9 cellular contexts compared by ENCODE assay signal in the genomic region with DNA sequence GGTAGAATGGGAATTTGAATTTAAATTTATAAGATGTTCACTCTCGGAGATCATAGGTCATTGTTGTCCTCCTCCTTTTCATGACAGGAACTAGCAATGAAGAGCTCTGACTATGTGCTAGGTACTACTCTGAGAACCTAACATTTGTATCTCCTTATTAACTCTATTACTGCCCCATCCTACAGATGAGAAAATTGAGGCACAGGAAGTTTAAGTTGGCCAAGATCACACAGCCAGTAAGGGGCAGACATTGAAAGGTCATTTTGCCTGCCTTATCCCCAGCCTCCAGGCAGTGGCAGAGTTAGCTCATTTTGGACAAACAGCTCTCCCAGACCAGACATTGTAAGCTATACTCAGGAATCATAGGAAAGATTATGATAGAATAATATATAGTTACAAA. TPM values are rescaled to one million over a fixed set of nuclear protein-coding genes. Genes with fewer than 3 reads are reported as not detected.
DNase-seq lines count a peak whose midpoint lies in the region; ATAC-seq, FAIRE-seq and TF ChIP-seq lines count a peak whose summit lies in the region.
"Had no signal": no experiment of that assay in that cellular context is flagged by ENCODE, and none has a peak within 500 bp of the region (broad histone marks: within the 10 kb centered on the region; RNA-seq: fewer than 3 reads in every experiment).

No MANE protein-coding gene starts in this region.

- TF ChIP-seq CTCF in pancreas (IDR thresholded peaks at IDR 0.05), result no peak

- no peak overlapping the region for H3K27ac ChIP-seq in pancreas
- H3K27ac ChIP-seq: ovary had no signal

- no peak for DNase-seq in T-helper 2 cell treated with Interferon-gamma antibody and Interleukin-4, amounts not matched to agents 5 μg/mL and 100 μg/mL, for 36 hours (ENCODE audit: low spot score)
- DNase-seq in T-helper 2 cell (no peak), NCI-H226 (peak; percentile 33), dermis blood vessel endothelial cell (peak; percentile 33), pancreas (no peak), NCI-H128 (lab: John Stamatoyannopoulos, UW; ENCODE audit: unreplicated experiment) (no peak), NCI-H446 (lab: John Stamatoyannopoulos, UW) (no peak)

- H3K36me3 Mint-ChIP-seq in T-helper 2 cell treated with Interferon-gamma antibody and Interleukin-4, amounts not matched to agents 5 μg/mL and 100 μg/mL, for 36 hours (ENCODE audit: low read depth), result peaks cover 29% of the 10 kb centered on the region

- no peak overlapping the region for H3K4me3 Mint-ChIP-seq in T-helper 2 cell treated with Interferon-gamma antibody and Interleukin-4, amounts not matched to agents 5 μg/mL and 100 μg/mL, for 36 hours

- peak overlapping the region; percentile 35 for H3K27ac Mint-ChIP-seq in T-helper 2 cell treated with Interferon-gamma antibody and Interleukin-4, amounts not matched to agents 5 μg/mL and 100 μg/mL, for 36 hours

- ATAC-seq in pancreas (peak in 3 of 4 donors; percentile 21 to 40 (median 23)), HG03432 (IDR thresholded peaks at IDR 0.05; ENCODE audit: unreplicated experiment) (no peak)

- WGBS in pancreas, 2 donors, result 48 to 52% methylated on average over 1 of the region's 1 CpG

- H3K36me3 ChIP-seq in pancreas, result no peaks in the 10 kb centered on the region
- H3K36me3 ChIP-seq: ovary had no signal

- peaks cover 37% of the 10 kb centered on the region for H3K4me1 Mint-ChIP-seq in T-helper 2 cell treated with Interferon-gamma antibody and Interleukin-4, amounts not matched to agents 5 μg/mL and 100 μg/mL, for 36 hours (ENCODE audit: low read depth)

- no peak for FAIRE-seq in pancreas (lab: Jason Lieb, UNC)

- H3K9me3 Mint-ChIP-seq in T-helper 2 cell treated with Interferon-gamma antibody and Interleukin-4, amounts not matched to agents 5 μg/mL and 100 μg/mL, for 36 hours, result no peaks in the 10 kb centered on the region

- no peaks in the 10 kb centered on the region for H3K9me3 ChIP-seq in pancreas
- H3K9me3 ChIP-seq: ovary had no signal

- intact Hi-C loops in pancreas (cut with DNase I), result no loop called here

- no peaks in the 10 kb centered on the region for H3K4me1 ChIP-seq in pancreas

- no peaks in the 10 kb centered on the region for H3K27me3 Mint-ChIP-seq in T-helper 2 cell treated with Interferon-gamma antibody and Interleukin-4, amounts not matched to agents 5 μg/mL and 100 μg/mL, for 36 hours (ENCODE audit: low read depth)

- H3K4me3 ChIP-seq in pancreas, result no peak overlapping the region
- H3K4me3 ChIP-seq: ovary had no signal

- H3K27me3 ChIP-seq in pancreas, result no peaks in the 10 kb centered on the region
- H3K27me3 ChIP-seq: ovary had no signal

RNA-seq across cellular contexts. Expression of a gene that starts 6.0 kb away (rescaled TPM):
- total RNA-seq in dermis blood vessel endothelial cell (495 and 622 TPM in 2 replicates), pancreas (10 to 100 TPM in 3 of 6 donors, 1 to 10 TPM in 3; 4.1 to 40.0 (median 14.1) TPM)
- polyA plus RNA-seq in pancreas, result 10 to 100 TPM in 1 of 2 donors, 1 to 10 TPM in 1; 5.9 to 13.2 TPM

RNA-seq across cellular contexts. Expression of a gene that starts 30.0 kb away (rescaled TPM):
- total RNA-seq in dermis blood vessel endothelial cell (34.5 and 56.8 TPM in 2 replicates), pancreas (10 to 100 TPM; 14.5 to 26.1 (median 18.8) TPM)
- 10 to 100 TPM in 1 of 2 donors, 1 to 10 TPM in 1; 7.0 to 14.0 TPM for polyA plus RNA-seq in pancreas

Comparison
In these comparisons a context has a peak if more than half of its experiments do, and no peak if none do; other contexts are left out.
1. DNase-seq: peak in NCI-H226 (single experiment) and dermis blood vessel endothelial cell (single experiment); none in T-helper 2 cell treated with Interferon-gamma antibody and Interleukin-4, amounts not matched to agents 5 μg/mL and 100 μg/mL, for 36 hours (single experiment), T-helper 2 cell (0 of 5), pancreas (0 of 6), NCI-H128 (single experiment) and NCI-H446 (0 of 2).
2. RNA of a gene that starts 6.0 kb away (total RNA-seq): 495 to 622 TPM in dermis blood vessel endothelial cell; 4.1 to 40.0 TPM in pancreas; every median in the first group is over 10 times any median in the second.